ENCODE assay signal across 22 cellular contexts in genomic region chr5:12691330-12691729, GRCh38.
DNase-seq lines count a peak whose midpoint lies in the region; ATAC-seq and TF ChIP-seq lines count a peak whose summit lies in the region.
"Had no signal": no experiment of that assay in that cellular context is flagged by ENCODE, and none has a peak within 500 bp of the region (broad histone marks: within the 10 kb centered on the region; RNA-seq: fewer than 3 reads in every experiment).

No MANE protein-coding gene starts in this region.

- no peak overlapping the region for H3K27ac ChIP-seq in stomach
- H3K27ac ChIP-seq: neutrophil, RWPE1, skin epidermis, suprapubic skin, uterus, VCaP had no signal

- peaks cover 5% of the 10 kb centered on the region for H3K9me3 Mint-ChIP-seq in mesothelial cell of epicardium

- H3K4me1 Mint-ChIP-seq in mesothelial cell of epicardium = peaks cover 8% of the 10 kb centered on the region
- H3K4me1 Mint-ChIP-seq: central memory CD8-positive, alpha-beta T cell had no signal

- H3K27me3 Mint-ChIP-seq in mesothelial cell of epicardium (ENCODE audit: low read depth) = no peaks in the 10 kb centered on the region
- H3K27me3 Mint-ChIP-seq: activated naive CD8-positive, alpha-beta T cell; central memory CD8-positive, alpha-beta T cell had no signal

- no peak for TF ChIP-seq EP300 in stomach (IDR thresholded peaks at IDR 0.05)

- H3K27ac Mint-ChIP-seq in mesothelial cell of epicardium = peak overlapping the region; percentile 5
- H3K27ac Mint-ChIP-seq: activated naive CD8-positive, alpha-beta T cell had no signal

- peaks cover 0 to 3% (median 0%) of the 10 kb centered on the region in 4 donors for H3K9me3 ChIP-seq in stomach
- H3K9me3 ChIP-seq: neutrophil, uterus had no signal

- H3K4me3 ChIP-seq in stomach = no peak overlapping the region
- H3K4me3 ChIP-seq: skin epidermis, suprapubic skin, uterus had no signal

- no peaks in the 10 kb centered on the region for H3K36me3 Mint-ChIP-seq in mesothelial cell of epicardium
- H3K36me3 Mint-ChIP-seq: activated naive CD8-positive, alpha-beta T cell had no signal

- no peaks in the 10 kb centered on the region for H3K4me1 ChIP-seq in stomach
- H3K4me1 ChIP-seq: suprapubic skin, uterus had no signal

- no peak overlapping the region for H3K4me3 Mint-ChIP-seq in mesothelial cell of epicardium
- H3K4me3 Mint-ChIP-seq: activated naive CD8-positive, alpha-beta T cell; central memory CD8-positive, alpha-beta T cell had no signal

- intact Hi-C loops in stomach (cut with DNase I; ENCODE audit: low total_unique reads) = no loop called here

- H3K36me3 ChIP-seq in stomach = no peaks in the 10 kb centered on the region
- H3K36me3 ChIP-seq: neutrophil, suprapubic skin, uterus had no signal

- peak; percentile 91 for DNase-seq in DMS53 treated with DMSO at 0.1 percent for 48 hours (lab: John Stamatoyannopoulos, UW; ENCODE audit: unreplicated experiment)
- peak; percentile 58 for DNase-seq in HT1080 (ENCODE audit: low read depth)
- peak; percentile 0 for DNase-seq in amniotic epithelial cell (ENCODE audit: low read depth)
- DNase-seq in mesothelial cell of epicardium (ENCODE audit: low spot score in 2 of 2, unreplicated experiment in 2 of 2) = no peak
- DNase-seq in stomach = no peak
- DNase-seq: activated CD4-positive, alpha-beta T cell treated with anti-CD3 and anti-CD28 coated beads, Interleukin-2, amount 50 U/mL, for 1 hour; C1 segment of cervical spinal cord; head of caudate nucleus; KG1; NCI-H1436; NCI-H69; uterus had no signal

- ATAC-seq in HG02798 (IDR thresholded peaks at IDR 0.05; ENCODE audit: poor library complexity, unreplicated experiment) = no peak
- no peak for ATAC-seq in esophagus mucosa
- ATAC-seq: SK-N-SH treated with all-trans-retinoic acid at 6 μM for 48 hours had no signal

- H3K27me3 ChIP-seq in stomach = no peaks in the 10 kb centered on the region
- H3K27me3 ChIP-seq: neutrophil, suprapubic skin, uterus had no signal

- WGBS in stomach, 5 donors = 32 to 45% (median 40%) methylated on average over 9 of the region's 9 CpGs

- TF ChIP-seq POLR2A in stomach (IDR thresholded peaks at IDR 0.05) = no peak

- TF ChIP-seq CTCF in mesothelial cell of epicardium (IDR thresholded peaks at IDR 0.05; ENCODE audit: unreplicated experiment) (no peak), stomach (IDR thresholded peaks at IDR 0.05) (no peak)

Comparison
In these comparisons a context has a peak if more than half of its experiments do, and no peak if none do; other contexts are left out.
1. DNase-seq: peak in DMS53 treated with DMSO at 0.1 percent for 48 hours (single experiment), HT1080 (single experiment) and amniotic epithelial cell (single experiment); none in mesothelial cell of epicardium (0 of 2) and stomach (single experiment).